In genomic region chr19:38899447-38900219, GRCh38 we compare ENCODE assay signal across 8 cellular contexts. TPM values are rescaled to one million over a fixed set of nuclear protein-coding genes. Genes with fewer than 3 reads are reported as not detected.
A peak's percentile ranks its signal among the peaks of the same experiment; 100 is the strongest.
DNase-seq lines count a peak whose midpoint lies in the region; ATAC-seq, FAIRE-seq and TF ChIP-seq lines count a peak whose summit lies in the region.

Gene NFKBIB (plus strand): TSS chr19:38899969. CDS start chr19:38900033, 64 bp downstream.
Gene SIRT2 (minus strand): TSS chr19:38899618. CDS start chr19:38899521, 97 bp downstream.

- TF ChIP-seq EP300 in transverse colon (IDR thresholded peaks at IDR 0.05; ENCODE audit: low read depth), result no peak

- H3K9me3 ChIP-seq in trophoblast cell (ENCODE audit: insufficient read depth, low read depth, low read length) (peaks cover 2% of the 10 kb centered on the region), transverse colon (no peaks in the 10 kb centered on the region)

- TF ChIP-seq POLR2A in GM12891 (IDR thresholded peaks at IDR 0.05; ENCODE audit: low read depth, low read length) (peak; percentile 50), transverse colon (IDR thresholded peaks at IDR 0.05) (peak; percentile 85)

- DNase-seq in GM12891 (ENCODE audit: insufficient read length, low spot score) (peak; percentile 96), NCI-H1436 treated with DMSO at 0.1 percent for 48 hours (lab: John Stamatoyannopoulos, UW) (peak; percentile 97), T-cell (peak; percentile 95 to 100 (median 99)), cardiac septum (ENCODE audit: low spot score) (peak; percentile 100), trophoblast cell (peak; percentile 98), transverse colon (peak; percentile 100)

- H3K27ac ChIP-seq in adipose tissue (ENCODE audit: low read depth, low read length) (peak within 1 kb of the TSS; percentile 48), trophoblast cell (ENCODE audit: low read depth, low read length) (peak within 1 kb of the TSS; percentile 53), transverse colon (peak within 1 kb of the TSS; percentile 91 to 94 (median 93))

- peak within 1 kb of the TSS; percentile 29 for H3K4ac ChIP-seq in trophoblast cell (ENCODE audit: low read depth, low read length)

- H3K36me3 Mint-ChIP-seq in T-cell, result peaks cover 12% of the 10 kb centered on the region

- in situ Hi-C loops in transverse colon (cut with MboI; ENCODE audit: low pct_ligation_motif_present in 1 of 4, low pct_unique_long_range_greater_than_20kb in 1 of 4, low sequenced_read_pairs in 3 of 4), result loop anchor here in 1 of 4 donors (10.0 kb wide), 1 partner anchor 155 kb away; the partner anchor contains the start of gene CAPN12

- H2BK12ac ChIP-seq in trophoblast cell (ENCODE audit: low read length), result no peak within 1 kb of the TSS

- H3K4me1 Mint-ChIP-seq in T-cell, result peaks cover 50 to 52% (median 51%) of the 10 kb centered on the region in 3 donors

- peak within 1 kb of the TSS; percentile 71 for H4K91ac ChIP-seq in trophoblast cell (ENCODE audit: low read depth, low read length)

- POLR2A ChIA-PET in T-cell (lab: Charles Lee), result interaction anchor here in 1 of 2 donors (0.5 to 2.5 kb wide), 6 partner anchors 10 to 361 kb away, joined by 3 to 11 read pairs (median 6); partner anchors contain the start of genes MRPS12, RINL and SARS2

- H3K27me3 ChIP-seq in trophoblast cell (ENCODE audit: insufficient read depth, low read length), result no peaks in the 10 kb centered on the region
- H3K27me3 ChIP-seq in transverse colon, result no peaks in the 10 kb centered on the region

- FAIRE-seq in GM12891 (lab: Jason Lieb, UNC), result peak; percentile 99

- peak within 1 kb of the TSS; percentile 94 for H3K4me3 ChIP-seq in trophoblast cell (ENCODE audit: low read depth, low read length)
- peak within 1 kb of the TSS; percentile 79 to 95 (median 91) for H3K4me3 ChIP-seq in transverse colon

- CTCF ChIA-PET in T-cell (lab: Charles Lee), result interaction anchor here in 1 of 2 donors (0.6 to 1.9 kb wide), 5 partner anchors 30 to 497 kb away, joined by 4 to 23 read pairs (median 7); partner anchors contain the start of genes ECH1, FAM98C, MRPS12 and SARS2

- peak within 1 kb of the TSS; percentile 95 for H3K4me2 ChIP-seq in trophoblast cell (ENCODE audit: low read length)

- no peaks in the 10 kb centered on the region for H3K9me3 Mint-ChIP-seq in T-cell

- H4K8ac ChIP-seq in trophoblast cell (ENCODE audit: low read depth, low read length), result peak within 1 kb of the TSS; percentile 92

- peak within 1 kb of the TSS; percentile 85 for H2AFZ ChIP-seq in trophoblast cell (ENCODE audit: insufficient read depth, low read length, poor library complexity)

- H3K79me2 ChIP-seq in trophoblast cell (ENCODE audit: control insufficient read depth, insufficient read depth, low read length, poor library complexity), result peaks cover 2% of the 10 kb centered on the region

- peak within 1 kb of the TSS; percentile 63 for H3K9ac ChIP-seq in trophoblast cell (ENCODE audit: low read length)

- peaks cover 0 to 7% of the 10 kb centered on the region in 2 experiments for H3K4me1 ChIP-seq in trophoblast cell (ENCODE audit: control insufficient read depth in 1 of 2, insufficient read depth in 2 of 2, low read length in 2 of 2)
- H3K4me1 ChIP-seq in transverse colon, result peaks cover 7 to 28% (median 20%) of the 10 kb centered on the region in 4 donors

- no peaks in the 10 kb centered on the region for H3K27me3 Mint-ChIP-seq in T-cell

- intact Hi-C loops in cardiac septum (cut with DNase I) (loop anchor here (2.0 to 5.0 kb wide), 2 partner anchors 31 to 47 kb away; partner anchors contain the start of genes MRPS12 and SARS2), transverse colon (cut with DNase I; ENCODE audit: low total_unique reads) (no loop called here)

- H3K14ac ChIP-seq in trophoblast cell (ENCODE audit: low read length), result peak within 1 kb of the TSS; percentile 81

- peak within 1 kb of the TSS; percentile 67 for H4K12ac ChIP-seq in trophoblast cell (ENCODE audit: low read depth, low read length)

- ATAC-seq in HG02840 (IDR thresholded peaks at IDR 0.05; ENCODE audit: low FRiP score, unreplicated experiment), result peak; percentile 90
- peak; percentile 89 to 94 (median 93) for ATAC-seq in T-cell (replicated peaks in 1 of 4)

- peak within 1 kb of the TSS; percentile 84 for H2BK120ac ChIP-seq in trophoblast cell (ENCODE audit: insufficient read depth, low read length, poor library complexity)

- 0% methylated on average over 64 to 65 of the region's 65 CpGs for WGBS in adipose tissue, 3 donors
- no CpG with 5 or more reads among the region's 65 CpGs for WGBS in trophoblast cell (ENCODE audit: extremely low coverage, insufficient coverage, insufficient read length)
- 0% methylated on average over 54 of the region's 65 CpGs; no CpG with 5 or more reads in 1 of the 2 donors for WGBS in transverse colon (ENCODE audit: low coverage in 1 of 2), 2 donors

- no peak for TF ChIP-seq CTCF in transverse colon (IDR thresholded peaks at IDR 0.05)

- no peaks in the 10 kb centered on the region for H3K36me3 ChIP-seq in trophoblast cell (ENCODE audit: control insufficient read depth in 1 of 2, insufficient read depth in 2 of 2, low read length in 2 of 2)
- no peaks in the 10 kb centered on the region for H3K36me3 ChIP-seq in transverse colon

- peak within 1 kb of the TSS; percentile 91 for H3K18ac ChIP-seq in trophoblast cell (ENCODE audit: low read length)

- H3K79me1 ChIP-seq in trophoblast cell (ENCODE audit: low read length), result peaks cover 2% of the 10 kb centered on the region

- H3K23ac ChIP-seq in trophoblast cell (ENCODE audit: low read length), result no peak within 1 kb of the TSS

- peak within 1 kb of the TSS; percentile 94 for H3K27ac Mint-ChIP-seq in T-cell

- no peak within 1 kb of the TSS for H2AK5ac ChIP-seq in trophoblast cell (ENCODE audit: low read length)

- H2BK5ac ChIP-seq in trophoblast cell (ENCODE audit: low read depth, low read length, poor library complexity), result peak within 1 kb of the TSS; percentile 58

- H3K4me3 Mint-ChIP-seq in T-cell, result peak within 1 kb of the TSS; percentile 86 to 100 (median 93)

TF ChIP-seq in GM12891, 5 proteins besides CTCF, POLR2A, EP300 and RAD21:
- TF ChIP-seq SPI1 (IDR thresholded peaks at IDR 0.05; ENCODE audit: low read depth, low read length) (no peak), POLR2AphosphoS5 (IDR thresholded peaks at IDR 0.05; ENCODE audit: low read depth, low read length) (no peak), POU2F2 (IDR thresholded peaks at IDR 0.05; ENCODE audit: low read depth, low read length) (no peak), TAF1 (IDR thresholded peaks at IDR 0.05; ENCODE audit: low read depth, low read length) (no peak), PAX5 (IDR thresholded peaks at IDR 0.05; ENCODE audit: insufficient read depth, low read length, severe bottlenecking) (no peak)

RNA-seq across cellular contexts. Expression of gene NFKBIB, which starts in this region (rescaled TPM):
- 32.2 TPM for polyA plus RNA-seq in GM12891 (2012; ENCODE audit: low read depth, missing spikeins)
- total RNA-seq in T-cell (10 to 100 TPM; 31.9 to 36.8 (median 33.9) TPM), cardiac septum (22.0 TPM), transverse colon (10 to 100 TPM in 3 of 4 donors, 1 to 10 TPM in 1; 6.2 to 53.9 (median 29.4) TPM)
- polyA plus RNA-seq in adipose tissue, result 10 to 100 TPM; 17.5 to 38.2 (median 24.7) TPM
- 19.6 and 21.0 TPM in 2 replicates for polyA plus RNA-seq in trophoblast cell (2013)

RNA-seq across cellular contexts. Expression of gene SIRT2, which starts in this region (rescaled TPM):
- polyA plus RNA-seq in GM12891 (2012; ENCODE audit: low read depth, missing spikeins), result 16.2 TPM
- total RNA-seq in T-cell (10 to 100 TPM; 50.7 to 67.6 (median 55.6) TPM), cardiac septum (49.6 TPM), transverse colon (100 to 1,000 TPM in 1 of 4 donors, 10 to 100 TPM in 3; 56.3 to 128 (median 64.2) TPM)
- 10 to 100 TPM; 27.9 to 79.1 (median 61.5) TPM for polyA plus RNA-seq in adipose tissue
- 25.5 and 26.1 TPM in 2 replicates for polyA plus RNA-seq in trophoblast cell (2013)

Comparison
In these comparisons a context has a peak if more than half of its experiments do, and no peak if none do; other contexts are left out.
1. Peak in every context shown above with its lines: DNase-seq, ATAC-seq, H3K4me3 ChIP-seq and H3K27ac ChIP-seq.